ENCODE assay signal across 26 cellular contexts in the genomic region with DNA sequence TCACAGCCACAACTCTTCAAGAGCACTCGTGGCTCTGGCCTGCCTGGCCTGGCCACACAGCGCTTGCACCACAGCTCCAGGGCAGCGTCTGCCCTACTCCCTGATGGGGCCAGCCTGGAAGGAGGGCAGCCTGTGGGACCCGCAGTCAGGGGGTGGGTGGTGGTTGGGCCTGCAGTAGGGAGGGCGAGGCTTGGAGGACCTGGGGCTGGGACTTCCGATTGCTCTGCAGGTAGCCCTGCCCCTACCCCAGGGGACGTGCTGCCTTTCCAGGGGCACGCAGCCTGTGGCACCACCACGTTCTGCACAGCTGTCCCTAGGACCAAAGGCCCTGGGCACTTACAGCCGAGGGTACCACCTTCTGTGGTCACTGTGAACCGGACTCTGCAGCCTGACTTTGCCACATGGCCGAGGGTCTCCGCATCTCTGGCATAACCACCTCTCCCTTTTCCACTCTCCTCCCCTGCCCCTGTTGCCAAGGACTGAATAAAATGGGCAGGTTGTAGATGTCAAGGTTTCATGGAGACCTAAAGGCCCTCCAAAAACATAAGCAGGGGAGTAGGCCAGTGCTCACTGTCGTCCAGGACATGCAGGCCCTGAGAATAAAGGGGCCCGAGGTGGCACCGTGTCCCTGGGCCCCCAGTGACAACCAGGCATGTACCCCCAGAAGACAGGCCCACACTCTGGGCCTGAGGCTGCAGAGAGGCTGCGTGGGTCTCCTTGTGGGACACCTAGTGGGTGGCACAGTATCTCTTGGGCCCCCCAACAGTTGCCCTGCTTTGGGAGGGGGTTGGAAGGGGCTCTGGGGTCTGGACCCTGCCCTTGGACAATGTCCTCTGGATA.
DNase-seq lines count a peak whose midpoint lies in the region; ATAC-seq, FAIRE-seq and TF ChIP-seq lines count a peak whose summit lies in the region.
"Had no signal": no experiment of that assay in that cellular context is flagged by ENCODE, and none has a peak within 500 bp of the region (broad histone marks: within the 10 kb centered on the region; RNA-seq: fewer than 3 reads in every experiment).

No MANE protein-coding gene starts in this region.

- H3K4me3 ChIP-seq in NT2/D1 (ENCODE audit: insufficient read length, low read depth): no peak overlapping the region
- H3K4me3 ChIP-seq in kidney (ENCODE audit: low read length in 2 of 2): no peak overlapping the region
- H3K4me3 ChIP-seq in spleen: no peak overlapping the region
- H3K4me3 ChIP-seq: BLaER1, GM23338, K562, SJCRH30 had no signal

- H3K4me1 ChIP-seq in NT2/D1 (ENCODE audit: insufficient read depth, insufficient read length) (peaks cover 28% of the 10 kb centered on the region), kidney (ENCODE audit: control insufficient read depth in 1 of 2, insufficient read depth in 1 of 2, low read depth in 1 of 2, low read length in 2 of 2) (no peaks in the 10 kb centered on the region), spleen (no peaks in the 10 kb centered on the region)
- H3K4me1 ChIP-seq: SJCRH30 had no signal

- TF ChIP-seq CTCF in CD14-positive monocyte (IDR thresholded peaks at IDR 0.05) (no peak), kidney (IDR thresholded peaks at IDR 0.05; ENCODE audit: borderline replicate concordance, extremely low read depth, insufficient read depth) (no peak), spleen (IDR thresholded peaks at IDR 0.05 in 8 of 11, conservative IDR thresholded peaks at IDR 0.05 in 3 of 11) (no peak)

- DNase-seq in CD14-positive monocyte (ENCODE audit: low spot score) (peak; percentile 24), NT2/D1 (ENCODE audit: low read depth, low spot score) (no peak), kidney (peak; percentile 56), spleen (peak; percentile 66), DMS153 treated with DMSO at 0.1 percent for 48 hours (lab: John Stamatoyannopoulos, UW; ENCODE audit: unreplicated experiment) (no peak), NCI-H345 treated with DMSO at 0.1 percent for 48 hours (lab: John Stamatoyannopoulos, UW; ENCODE audit: unreplicated experiment) (no peak)
- DNase-seq: CD4-positive, alpha-beta T cell; COR-L47; DMS79 treated with DMSO at 0.1 percent for 48 hours; GF-D8; Kasumi-1; NCI-H1105; NCI-H146; NCI-H1930; NCI-H2107; NCI-H446; NCI-H524 treated with DMSO at 0.1 percent for 48 hours; NCI-H774; PC-3; SJCRH30 had no signal

- peaks cover 0 to 2% (median 0%) of the 10 kb centered on the region in 7 donors for H3K9me3 Mint-ChIP-seq in CD14-positive monocyte
- H3K9me3 Mint-ChIP-seq: CD4-positive, alpha-beta T cell; GM23338 had no signal

- no peaks in the 10 kb centered on the region for H3K36me3 ChIP-seq in NT2/D1 (ENCODE audit: insufficient read depth, insufficient read length, low read length)
- no peaks in the 10 kb centered on the region for H3K36me3 ChIP-seq in kidney (ENCODE audit: control insufficient read depth in 1 of 2, insufficient read depth in 2 of 2, low read length in 2 of 2)
- no peaks in the 10 kb centered on the region for H3K36me3 ChIP-seq in spleen
- H3K36me3 ChIP-seq: BLaER1, SJCRH30 had no signal

- peaks cover 5 to 12% (median 9%) of the 10 kb centered on the region in 3 donors for H3K27me3 Mint-ChIP-seq in CD14-positive monocyte (ENCODE audit: low read depth in 3 of 3)

- FAIRE-seq in kidney (lab: Jason Lieb, UNC): no peak
- FAIRE-seq: A204.1, GM12891, K562 had no signal

- H3K27ac ChIP-seq in kidney (ENCODE audit: low read depth in 2 of 2, low read length in 2 of 2) (no peak overlapping the region), spleen (no peak overlapping the region)
- H3K27ac ChIP-seq: BLaER1, SJCRH30 had no signal

- no peak overlapping the region for H3K27ac Mint-ChIP-seq in CD14-positive monocyte
- H3K27ac Mint-ChIP-seq: CD4-positive, alpha-beta T cell; GM23338 had no signal

- no peaks in the 10 kb centered on the region for H3K4me1 Mint-ChIP-seq in CD14-positive monocyte

- H3K27me3 ChIP-seq in NT2/D1 (ENCODE audit: insufficient read depth, insufficient read length) (peaks cover 56% of the 10 kb centered on the region), spleen (replicated peaks in 1 of 7) (peaks cover 0 to 48% (median 0%) of the 10 kb centered on the region in 7 donors)
- H3K27me3 ChIP-seq: BLaER1, SJCRH30 had no signal

- 76 to 93% (median 86%) methylated on average over 11 to 17 of the region's 17 CpGs for WGBS in spleen, 5 donors

- intact Hi-C loops in CD14-positive monocyte (cut with micrococcal nuclease): no loop called here
- intact Hi-C loops in kidney (cut with DNase I): no loop called here
- intact Hi-C loops in spleen (cut with DNase I; ENCODE audit: low total_unique reads): no loop called here

- TF ChIP-seq POLR2A in spleen (IDR thresholded peaks at IDR 0.05): no peak

- H3K9me3 ChIP-seq in NT2/D1 (ENCODE audit: insufficient read depth, low read length) (no peaks in the 10 kb centered on the region), kidney (ENCODE audit: control insufficient read depth in 1 of 2, low read length in 2 of 2) (no peaks in the 10 kb centered on the region), spleen (no peaks in the 10 kb centered on the region)
- H3K9me3 ChIP-seq: BLaER1, SJCRH30 had no signal

- peak overlapping the region; percentile 13 for H3K9ac ChIP-seq in NT2/D1 (ENCODE audit: insufficient read length, low read depth)
- H3K9ac ChIP-seq in kidney (ENCODE audit: low read length in 2 of 2): no peak overlapping the region
- H3K9ac ChIP-seq: BLaER1 had no signal

- H3K36me3 Mint-ChIP-seq in CD14-positive monocyte: no peaks in the 10 kb centered on the region

- ATAC-seq in HG03378 (IDR thresholded peaks at IDR 0.05; ENCODE audit: unreplicated experiment): no peak
- ATAC-seq: GM23338, K562, PC-3 had no signal

- H3K4me3 Mint-ChIP-seq in CD14-positive monocyte: no peak overlapping the region
- H3K4me3 Mint-ChIP-seq: CD4-positive, alpha-beta T cell; GM23338 had no signal

Comparison
In these comparisons a context has a peak if more than half of its experiments do, and no peak if none do; other contexts are left out.
1. DNase-seq: peak in CD14-positive monocyte (single experiment), kidney (single experiment) and spleen (single experiment); none in NT2/D1 (single experiment), DMS153 treated with DMSO at 0.1 percent for 48 hours (single experiment) and NCI-H345 treated with DMSO at 0.1 percent for 48 hours (single experiment).